ENCODE assay signal across 24 cellular contexts in the genomic region with DNA sequence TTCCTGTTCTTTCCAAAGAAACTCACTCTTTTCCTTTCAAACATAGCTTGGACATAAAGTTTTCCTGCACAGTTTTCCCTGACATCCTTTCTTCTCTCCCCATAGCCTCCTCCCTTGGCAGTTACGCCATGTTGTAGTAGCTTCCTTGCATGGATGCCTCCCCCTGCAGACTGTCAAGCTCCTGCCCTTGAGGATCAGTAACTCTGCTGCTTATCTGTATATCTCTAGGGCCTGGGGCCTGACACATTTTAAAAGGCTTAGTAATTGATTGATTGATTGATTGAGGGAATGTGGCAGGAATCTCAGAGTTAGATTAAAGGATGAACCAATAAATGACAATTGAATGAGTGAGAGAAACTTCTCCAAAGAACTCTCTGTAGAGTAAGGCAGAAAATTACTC.
"Had no signal": no experiment of that assay in that cellular context is flagged by ENCODE, and none has a peak within 500 bp of the region (broad histone marks: within the 10 kb centered on the region; RNA-seq: fewer than 3 reads in every experiment).

No MANE protein-coding gene starts in this region.

- H3K27ac ChIP-seq: gastroesophageal sphincter, left ventricle myocardium inferior, lower lobe of right lung, neutrophil, psoas muscle, right lobe of liver, testis, tibial nerve, upper lobe of right lung, vagina had no signal

- H3K4me3 Mint-ChIP-seq: immature natural killer cell; memory B cell; nephron; stimulated activated memory B cell treated with anti-CD40 and anti-IgM and Interleukin-4, amounts not matched to agents 10 μg/mL and 1 μg/mL and 100 μg/mL, for 72 hours; stimulated activated naive CD8-positive, alpha-beta T cell treated with anti-CD3 and anti-CD28 coated beads, Interleukin-15, amount 100 ng/mL, for 72 hours had no signal

- H3K4me3 ChIP-seq: gastroesophageal sphincter, left ventricle myocardium inferior, lower lobe of right lung, psoas muscle, right lobe of liver, testis, tibial nerve, upper lobe of right lung, vagina had no signal

- H3K4me1 Mint-ChIP-seq: memory B cell; stimulated activated memory B cell treated with anti-CD40 and anti-IgM and Interleukin-4, amounts not matched to agents 10 μg/mL and 1 μg/mL and 100 μg/mL, for 72 hours had no signal

- H3K9me3 ChIP-seq: gastroesophageal sphincter, left ventricle myocardium inferior, lower lobe of right lung, neutrophil, psoas muscle, right lobe of liver, testis, tibial nerve, upper lobe of right lung, vagina had no signal

- H3K27me3 ChIP-seq: gastroesophageal sphincter, neutrophil, right lobe of liver, testis, tibial nerve, upper lobe of right lung, vagina had no signal

- H3K9me3 Mint-ChIP-seq: immature natural killer cell; memory B cell; nephron; stimulated activated naive CD8-positive, alpha-beta T cell treated with anti-CD3 and anti-CD28 coated beads, Interleukin-15, amount 100 ng/mL, for 72 hours had no signal

- H3K27me3 Mint-ChIP-seq: memory B cell; stimulated activated memory B cell treated with anti-CD40 and anti-IgM and Interleukin-4, amounts not matched to agents 10 μg/mL and 1 μg/mL and 100 μg/mL, for 72 hours; stimulated activated naive CD8-positive, alpha-beta T cell treated with anti-CD3 and anti-CD28 coated beads, Interleukin-15, amount 100 ng/mL, for 72 hours had no signal

- ATAC-seq: esophagus mucosa; gastroesophageal sphincter; left cardiac atrium; lower lobe of right lung; psoas muscle; right lobe of liver; stimulated activated memory B cell treated with anti-CD40 and anti-IgM and Interleukin-4, amounts not matched to agents 10 μg/mL and 1 μg/mL and 100 μg/mL, for 72 hours; stimulated activated naive CD8-positive, alpha-beta T cell treated with anti-CD3 and anti-CD28 coated beads, Interleukin-15, amount 100 ng/mL, for 72 hours; upper lobe of right lung had no signal

- H3K27ac Mint-ChIP-seq: memory B cell; nephron; stimulated activated memory B cell treated with anti-CD40 and anti-IgM and Interleukin-4, amounts not matched to agents 10 μg/mL and 1 μg/mL and 100 μg/mL, for 72 hours; stimulated activated naive CD8-positive, alpha-beta T cell treated with anti-CD3 and anti-CD28 coated beads, Interleukin-15, amount 100 ng/mL, for 72 hours had no signal

- DNase-seq: effector memory CD4-positive, alpha-beta T cell; glutamatergic neuron; immature natural killer cell; kidney; left cardiac atrium; left ventricle myocardium inferior; lower lobe of right lung; midbrain; psoas muscle; retina; right lobe of liver; stimulated activated CD4-positive, alpha-beta T cell treated with anti-CD3 and anti-CD28 coated beads, Interleukin-4, amount 100 ng/mL, for 1 hour; stimulated activated CD8-positive, alpha-beta memory T cell treated with anti-CD3 and anti-CD28 coated beads, Interleukin-4, amount 100 ng/mL, for 48 hours; stimulated activated naive CD8-positive, alpha-beta T cell treated with anti-CD3 and anti-CD28 coated beads, Interleukin-15, amount 100 ng/mL, for 72 hours; testis; upper lobe of right lung had no signal

- H3K36me3 ChIP-seq: right lobe of liver had no signal
